In genomic region chr3:129892857-129893615, GRCh38 we compare ENCODE assay signal across 8 cellular contexts. TPM values are rescaled to one million over a fixed set of nuclear protein-coding genes. Genes with fewer than 3 reads are reported as not detected.
DNase-seq lines count a peak whose midpoint lies in the region; ATAC-seq and TF ChIP-seq lines count a peak whose summit lies in the region.

No MANE protein-coding gene starts in this region.

- peaks cover 0 to 8% (median 3%) of the 10 kb centered on the region in 3 donors for H3K36me3 Mint-ChIP-seq in CD8-positive, alpha-beta memory T cell
- H3K36me3 Mint-ChIP-seq in activated naive CD4-positive, alpha-beta T cell treated with anti-CD3 and anti-CD28 coated beads, Interleukin-2, amount 50 U/mL, for 72 hours = peaks cover 0 to 4% of the 10 kb centered on the region in 2 donors
- peaks cover 4% of the 10 kb centered on the region for H3K36me3 Mint-ChIP-seq in progenitor cell of endocrine pancreas (ENCODE audit: insufficient read depth)

- no peaks in the 10 kb centered on the region for H3K9me3 Mint-ChIP-seq in CD8-positive, alpha-beta memory T cell
- H3K9me3 Mint-ChIP-seq in activated naive CD4-positive, alpha-beta T cell treated with anti-CD3 and anti-CD28 coated beads, Interleukin-2, amount 50 U/mL, for 72 hours = no peaks in the 10 kb centered on the region
- peaks cover 5% of the 10 kb centered on the region for H3K9me3 Mint-ChIP-seq in progenitor cell of endocrine pancreas (ENCODE audit: low read depth)

- peak overlapping the region; percentile 89 to 95 (median 94) for H3K4me3 Mint-ChIP-seq in CD8-positive, alpha-beta memory T cell
- peak overlapping the region; percentile 96 for H3K4me3 Mint-ChIP-seq in progenitor cell of endocrine pancreas (ENCODE audit: low read depth)

- intact Hi-C loops in heart left ventricle (cut with DNase I) = no loop called here
- intact Hi-C loops in vagina (cut with DNase I) = no loop called here

- POLR2A ChIA-PET in CD8-positive, alpha-beta memory T cell (lab: Charles Lee) = interaction anchor here (0.6 to 1.3 kb wide), 5 partner anchors 8 to 577 kb away, joined by 3 to 4 read pairs (median 3); partner anchors contain the start of genes IFT122 and MBD4

- TF ChIP-seq CTCF in heart left ventricle (IDR thresholded peaks at IDR 0.05) (peak in 1 of 12 donors; percentile 13), progenitor cell of endocrine pancreas (IDR thresholded peaks at IDR 0.05; ENCODE audit: unreplicated experiment) (no peak), vagina (IDR thresholded peaks at IDR 0.05) (no peak)

- peak; percentile 68 for ATAC-seq in HG03280 (IDR thresholded peaks at IDR 0.05; ENCODE audit: unreplicated experiment)
- ATAC-seq in activated naive CD4-positive, alpha-beta T cell treated with anti-CD3 and anti-CD28 coated beads, Interleukin-2, amount 50 U/mL, for 72 hours = peak; percentile 72 to 83
- ATAC-seq in heart left ventricle = peak; percentile 48 to 90 (median 84)

- H3K27ac ChIP-seq in CD8-positive, alpha-beta memory T cell (ENCODE audit: low read depth, low read length) = peak overlapping the region; percentile 89
- H3K27ac ChIP-seq in heart left ventricle = peak overlapping the region; percentile 76 to 96 (median 92)
- H3K27ac ChIP-seq in vagina = peak overlapping the region; percentile 96

- peaks cover 0 to 1% of the 10 kb centered on the region in 2 donors for H3K27me3 Mint-ChIP-seq in CD8-positive, alpha-beta memory T cell
- no peaks in the 10 kb centered on the region for H3K27me3 Mint-ChIP-seq in progenitor cell of endocrine pancreas

- TF ChIP-seq POLR2A in GM19099 (IDR thresholded peaks at IDR 0.05; ENCODE audit: extremely low read depth, insufficient read length, low read depth) (peak; percentile 58), heart left ventricle (IDR thresholded peaks at IDR 0.05) (peak in 1 of 2 donors; percentile 51), vagina (IDR thresholded peaks at IDR 0.05) (peak in 1 of 2 donors; percentile 34)

- H3K36me3 ChIP-seq in CD8-positive, alpha-beta memory T cell (ENCODE audit: insufficient read depth, low read length) = peaks cover 4% of the 10 kb centered on the region
- H3K36me3 ChIP-seq in heart left ventricle = no peaks in the 10 kb centered on the region
- no peaks in the 10 kb centered on the region for H3K36me3 ChIP-seq in vagina

- no peaks in the 10 kb centered on the region for H3K27me3 ChIP-seq in CD8-positive, alpha-beta memory T cell (ENCODE audit: insufficient read depth, low read length, poor library complexity, severe bottlenecking)
- H3K27me3 ChIP-seq in heart left ventricle (no peaks in the 10 kb centered on the region), vagina (no peaks in the 10 kb centered on the region)

- no peaks in the 10 kb centered on the region for H3K9me3 ChIP-seq in CD8-positive, alpha-beta memory T cell (ENCODE audit: low read length)
- H3K9me3 ChIP-seq in heart left ventricle (no peaks in the 10 kb centered on the region), vagina (no peaks in the 10 kb centered on the region)

- DNase-seq in CD8-positive, alpha-beta memory T cell = peak; percentile 66 to 85 (median 83)
- DNase-seq in RPMI8226 = peak; percentile 80
- DNase-seq in activated naive CD4-positive, alpha-beta T cell treated with anti-CD3 and anti-CD28 coated beads, Interleukin-2, amount 50 U/mL, for 72 hours (ENCODE audit: low spot score in 2 of 2) = peak; percentile 56 to 69
- DNase-seq in heart left ventricle = peak; percentile 75 to 87 (median 82)
- peak; percentile 60 for DNase-seq in progenitor cell of endocrine pancreas (ENCODE audit: low spot score, unreplicated experiment)
- DNase-seq in vagina (ENCODE audit: extremely low spot score in 2 of 2) = no peak

- 0 to 2% (median 0%) methylated on average over 18 to 64 of the region's 64 CpGs for WGBS in heart left ventricle, 4 donors

- H3K4me1 ChIP-seq in CD8-positive, alpha-beta memory T cell (ENCODE audit: insufficient read depth, low read length) = peaks cover 38% of the 10 kb centered on the region
- H3K4me1 ChIP-seq in heart left ventricle (peaks cover 0 to 55% (median 39%) of the 10 kb centered on the region in 12 donors), vagina (peaks cover 52% of the 10 kb centered on the region)

- peak overlapping the region; percentile 84 for H3K4me3 ChIP-seq in CD8-positive, alpha-beta memory T cell (ENCODE audit: low read length)
- H3K4me3 ChIP-seq in heart left ventricle (peak overlapping the region; percentile 45 to 99 (median 88)), vagina (peak overlapping the region; percentile 94 to 98)

- peak overlapping the region; percentile 93 to 99 (median 94) for H3K27ac Mint-ChIP-seq in CD8-positive, alpha-beta memory T cell
- peak overlapping the region; percentile 88 to 93 for H3K27ac Mint-ChIP-seq in activated naive CD4-positive, alpha-beta T cell treated with anti-CD3 and anti-CD28 coated beads, Interleukin-2, amount 50 U/mL, for 72 hours
- peak overlapping the region; percentile 99 for H3K27ac Mint-ChIP-seq in progenitor cell of endocrine pancreas

- peaks cover 38 to 52% (median 52%) of the 10 kb centered on the region in 3 donors for H3K4me1 Mint-ChIP-seq in CD8-positive, alpha-beta memory T cell
- peaks cover 29% of the 10 kb centered on the region for H3K4me1 Mint-ChIP-seq in progenitor cell of endocrine pancreas (ENCODE audit: low read depth)

- CTCF ChIA-PET in CD8-positive, alpha-beta memory T cell (lab: Charles Lee) = interaction anchor here (0.7 to 1.2 kb wide), 4 partner anchors 15 to 484 kb away, joined by 3 to 4 read pairs (median 4); no protein-coding TSS in a partner anchor

RNA-seq across cellular contexts. Expression of gene TMCC1, which starts 0.5 kb away (rescaled TPM):
- 10 to 100 TPM; 16.0 to 18.6 TPM for total RNA-seq in CD8-positive, alpha-beta memory T cell
- 5.6 TPM for polyA plus RNA-seq in CD8-positive, alpha-beta memory T cell
- total RNA-seq in activated naive CD4-positive, alpha-beta T cell treated with anti-CD3 and anti-CD28 coated beads, Interleukin-2, amount 50 U/mL, for 72 hours = 10 to 100 TPM; 13.4 to 13.6 TPM
- 10 to 100 TPM; 17.5 to 38.3 (median 23.2) TPM for total RNA-seq in heart left ventricle
- polyA plus RNA-seq in heart left ventricle = 1 to 10 TPM; 9.6 to 9.7 TPM
- 52.5 and 54.0 TPM in 2 replicates for total RNA-seq in progenitor cell of endocrine pancreas
- total RNA-seq in vagina = 16.7 TPM

Comparison
In these comparisons a context has a peak if more than half of its experiments do, and no peak if none do; other contexts are left out.
1. DNase-seq: peak in CD8-positive, alpha-beta memory T cell (5 of 5), RPMI8226 (single experiment), activated naive CD4-positive, alpha-beta T cell treated with anti-CD3 and anti-CD28 coated beads, Interleukin-2, amount 50 U/mL, for 72 hours (2 of 2), heart left ventricle (5 of 5) and progenitor cell of endocrine pancreas (single experiment); none in vagina (0 of 2).
2. Peak in every context shown above with its lines, with median percentiles within 50 percentile points of each other: H3K27ac ChIP-seq, H3K4me3 ChIP-seq, H3K27ac Mint-ChIP-seq and ATAC-seq.